ENCODE assay signal across 21 cellular contexts in genomic region chr7:139055674-139056073, GRCh38.
"Had no signal": no experiment of that assay in that cellular context is flagged by ENCODE, and none has a peak within 500 bp of the region (broad histone marks: within the 10 kb centered on the region; RNA-seq: fewer than 3 reads in every experiment).

No MANE protein-coding gene starts in this region.

- H3K4me3 Mint-ChIP-seq: nephron progenitor cell had no signal

- H3K36me3 ChIP-seq: SJCRH30 had no signal

- ATAC-seq: left lobe of liver, mucosa of descending colon, psoas muscle had no signal

- FAIRE-seq: endothelial cell of umbilical vein, islet of Langerhans had no signal

- H3K9me3 Mint-ChIP-seq: nephron progenitor cell had no signal

- H3K27me3 ChIP-seq: colonic mucosa, sigmoid colon, SJCRH30, suprapubic skin, upper lobe of left lung had no signal

- DNase-seq: activated CD4-positive, alpha-beta T cell treated with anti-CD3 and anti-CD28 coated beads, Interleukin-2, amount 50 U/mL, for 1 hour; caudate nucleus; colonic mucosa; foreskin melanocyte; head of caudate nucleus; mammary epithelial cell; mucosa of descending colon; nephron progenitor cell; psoas muscle; sigmoid colon; SJCRH30; stimulated activated CD4-positive, alpha-beta T cell treated with anti-CD3 and anti-CD28 coated beads, Interleukin-2, amount 100 ng/mL, for 24 hours; stimulated activated naive CD4-positive, alpha-beta T cell; SW 1271; T1000; upper lobe of left lung had no signal

- H3K9me3 ChIP-seq: colonic mucosa, mucosa of descending colon, psoas muscle, sigmoid colon, SJCRH30, suprapubic skin, upper lobe of left lung had no signal

- H3K27ac ChIP-seq: colonic mucosa, psoas muscle, sigmoid colon, SJCRH30, suprapubic skin, upper lobe of left lung, VCaP had no signal

- H3K4me3 ChIP-seq: colonic mucosa, mucosa of descending colon, psoas muscle, sigmoid colon, SJCRH30, suprapubic skin, upper lobe of left lung had no signal

- H3K4me1 ChIP-seq: colonic mucosa, psoas muscle, sigmoid colon, suprapubic skin had no signal
